In the genomic region with DNA sequence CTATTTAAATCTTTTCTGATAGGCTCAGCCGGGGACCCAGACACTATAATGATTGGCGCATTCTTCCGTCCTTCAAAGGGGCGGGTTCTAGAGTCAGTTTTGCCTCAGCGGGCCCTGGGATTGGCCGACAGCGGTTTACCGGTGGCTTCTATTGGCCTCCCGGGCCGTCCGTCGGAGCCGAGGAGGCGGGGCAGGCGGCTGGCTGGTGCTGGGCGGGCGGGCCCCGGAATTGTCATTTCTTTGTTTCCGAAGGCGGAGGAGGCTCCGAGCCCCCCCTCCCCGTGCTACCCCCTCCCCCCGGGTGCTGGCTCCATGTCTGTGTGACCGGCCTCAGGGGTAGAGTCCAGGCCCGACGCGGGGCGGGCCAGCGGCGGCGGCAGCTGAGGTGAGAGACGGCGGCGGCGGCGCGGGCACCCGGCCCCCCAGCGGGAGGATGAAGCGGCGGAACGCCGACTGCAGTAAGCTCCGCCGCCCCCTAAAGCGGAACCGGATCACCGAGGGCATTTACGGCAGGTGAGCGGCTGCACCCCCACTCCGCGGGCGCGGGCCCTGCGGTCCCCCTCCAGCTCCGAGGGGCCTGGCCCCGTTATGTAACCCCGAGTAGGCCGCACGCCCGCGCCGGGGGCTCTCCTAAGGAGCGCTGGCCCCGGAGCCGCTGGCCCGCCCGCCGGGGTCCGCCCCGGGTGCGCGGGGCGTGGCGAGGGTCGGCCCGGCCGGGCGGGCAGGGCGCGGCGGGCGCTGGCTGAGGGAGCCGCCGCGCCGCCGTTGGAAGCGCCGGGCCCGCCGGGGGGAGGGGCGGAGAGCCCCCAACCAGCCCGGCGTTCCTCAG, we compare ENCODE assay signal across 8 cellular contexts. TPM values are rescaled to one million over a fixed set of nuclear protein-coding genes. Genes with fewer than 3 reads are reported as not detected.
DNase-seq lines count a peak whose midpoint lies in the region; ATAC-seq and TF ChIP-seq lines count a peak whose summit lies in the region.

A gene with protein sequence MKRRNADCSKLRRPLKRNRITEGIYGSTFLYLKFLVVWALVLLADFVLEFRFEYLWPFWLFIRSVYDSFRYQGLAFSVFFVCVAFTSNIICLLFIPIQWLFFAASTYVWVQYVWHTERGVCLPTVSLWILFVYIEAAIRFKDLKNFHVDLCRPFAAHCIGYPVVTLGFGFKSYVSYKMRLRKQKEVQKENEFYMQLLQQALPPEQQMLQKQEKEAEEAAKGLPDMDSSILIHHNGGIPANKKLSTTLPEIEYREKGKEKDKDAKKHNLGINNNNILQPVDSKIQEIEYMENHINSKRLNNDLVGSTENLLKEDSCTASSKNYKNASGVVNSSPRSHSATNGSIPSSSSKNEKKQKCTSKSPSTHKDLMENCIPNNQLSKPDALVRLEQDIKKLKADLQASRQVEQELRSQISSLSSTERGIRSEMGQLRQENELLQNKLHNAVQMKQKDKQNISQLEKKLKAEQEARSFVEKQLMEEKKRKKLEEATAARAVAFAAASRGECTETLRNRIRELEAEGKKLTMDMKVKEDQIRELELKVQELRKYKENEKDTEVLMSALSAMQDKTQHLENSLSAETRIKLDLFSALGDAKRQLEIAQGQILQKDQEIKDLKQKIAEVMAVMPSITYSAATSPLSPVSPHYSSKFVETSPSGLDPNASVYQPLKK (plus strand): TSS at position 232 of the 829 bp plus-strand sequence. CDS start 202 bp downstream, at position 434.

- peak within 1 kb of the TSS; percentile 99 for H3K27ac Mint-ChIP-seq in activated B cell treated with CpG ODN at 0.5 μM for 24 hours

- ATAC-seq in GM18909 (IDR thresholded peaks at IDR 0.05; ENCODE audit: poor library complexity, unreplicated experiment) (peak; percentile 88), HG03196 (IDR thresholded peaks at IDR 0.05; ENCODE audit: unreplicated experiment) (peak; percentile 87), activated B cell treated with CpG ODN at 0.5 μM for 24 hours (ENCODE audit: low read depth) (peak; percentile 86)

- H3K4me1 Mint-ChIP-seq in activated B cell treated with CpG ODN at 0.5 μM for 24 hours: peaks cover 50% of the 10 kb centered on the region

- intact Hi-C loops in activated B cell treated with CpG ODN at 0.5 μM for 24 hours (cut with micrococcal nuclease): loop anchor here (1.0 to 5.0 kb wide), 6 partner anchors 41 to 567 kb away; partner anchors contain the start of genes MAN1C1, MTFR1L, PAFAH2 and RSRP1

- peaks cover 4% of the 10 kb centered on the region for H3K36me3 Mint-ChIP-seq in activated B cell treated with CpG ODN at 0.5 μM for 24 hours (ENCODE audit: low read depth)

- no peak for TF ChIP-seq CTCF in AG04449 (IDR thresholded peaks at IDR 0.05; ENCODE audit: insufficient read depth, low read length, missing control alignments)
- TF ChIP-seq CTCF in activated B cell treated with CpG ODN at 0.5 μM for 24 hours (IDR thresholded peaks at IDR 0.05): no peak
- TF ChIP-seq CTCF in cardiac fibroblast (IDR thresholded peaks at IDR 0.05; ENCODE audit: low read depth, low read length): no peak

- POLR2A ChIA-PET in AG04449 (lab: Yijun Ruan, JAX): interaction anchor here (0.6 to 1.2 kb wide), 5 partner anchors 12 to 183 kb away, joined by 3 to 6 read pairs (median 5); partner anchors contain the start of gene RSRP1
- POLR2A ChIA-PET in activated B cell treated with CpG ODN at 0.5 μM for 24 hours (lab: Charles Lee): interaction anchor here (0.6 to 2.5 kb wide), 14 partner anchors 10 to 889 kb away, joined by 3 to 12 read pairs (median 4); partner anchors contain the start of genes AUNIP, MTFR1L, RSRP1 and SYF2

- H3K4me3 Mint-ChIP-seq in activated B cell treated with CpG ODN at 0.5 μM for 24 hours: peak within 1 kb of the TSS; percentile 97

- H3K27ac ChIP-seq in skin epidermis: peak within 1 kb of the TSS; percentile 54 to 96 (median 90)

- H3K27me3 Mint-ChIP-seq in activated B cell treated with CpG ODN at 0.5 μM for 24 hours: no peaks in the 10 kb centered on the region

- DNase-seq in AG04449 (ENCODE audit: low read depth, low spot score): peak; percentile 69
- peak; percentile 98 for DNase-seq in NCI-H345 (lab: John Stamatoyannopoulos, UW)
- DNase-seq in activated B cell treated with CpG ODN at 0.5 μM for 24 hours: peak; percentile 96
- peak; percentile 96 to 98 for DNase-seq in cardiac fibroblast (ENCODE audit: low read depth in 2 of 2)
- peak; percentile 98 for DNase-seq in iPS-NIHi11 (ENCODE audit: low spot score)

- CTCF ChIA-PET in AG04449 (lab: Yijun Ruan, JAX): interaction anchor here (1.1 to 2.3 kb wide), 5 partner anchors 12 to 89 kb away, joined by 3 to 8 read pairs (median 3); no protein-coding TSS in a partner anchor
- CTCF ChIA-PET in activated B cell treated with CpG ODN at 0.5 μM for 24 hours (lab: Charles Lee): interaction anchor here (0.6 to 2.5 kb wide), 2 partner anchors 46 to 57 kb away, joined by 3 to 10 read pairs; no protein-coding TSS in a partner anchor

- H3K9me3 Mint-ChIP-seq in activated B cell treated with CpG ODN at 0.5 μM for 24 hours: no peaks in the 10 kb centered on the region

- H3K4me3 ChIP-seq in AG04449 (ENCODE audit: low read depth, low read length) (peak within 1 kb of the TSS; percentile 88), cardiac fibroblast (replicated peaks in 1 of 2; ENCODE audit: low read depth in 2 of 2, low read length in 2 of 2) (peak within 1 kb of the TSS; percentile 73 to 84), skin epidermis (peak within 1 kb of the TSS; percentile 74 to 99 (median 95))

RNA-seq across cellular contexts. Expression of the gene that starts here (rescaled TPM):
- total RNA-seq in activated B cell treated with CpG ODN at 0.5 μM for 24 hours: 17.1 and 19.7 TPM in 2 replicates

Comparison
In these comparisons a context has a peak if more than half of its experiments do, and no peak if none do; other contexts are left out.
1. Peak in every context shown above with its lines: DNase-seq, ATAC-seq, H3K4me3 ChIP-seq and H3K27ac ChIP-seq.